Comparison of ENCODE assay signal across 13 cellular contexts in genomic region chr3:127546517-127546916, GRCh38. TPM values are rescaled to one million over a fixed set of nuclear protein-coding genes. Genes with fewer than 3 reads are reported as not detected.
DNase-seq lines count a peak whose midpoint lies in the region; ATAC-seq, FAIRE-seq and TF ChIP-seq lines count a peak whose summit lies in the region.
"Had no signal": no experiment of that assay in that cellular context is flagged by ENCODE, and none has a peak within 500 bp of the region (broad histone marks: within the 10 kb centered on the region; RNA-seq: fewer than 3 reads in every experiment).

No MANE protein-coding gene starts in this region.

- peak overlapping the region; percentile 80; the same call in 1 of the 2 replicates for H2BK12ac ChIP-seq in H1 (ENCODE audit: low read depth, low read length)

- no peaks in the 10 kb centered on the region for H3K9me3 Mint-ChIP-seq in CD4-positive, alpha-beta T cell
- H3K9me3 Mint-ChIP-seq in nephron = no peaks in the 10 kb centered on the region

- peak overlapping the region; percentile 90 for H2BK20ac ChIP-seq in H1 (ENCODE audit: low read length)

- no peak for TF ChIP-seq CTCF in CD4-positive, alpha-beta T cell (IDR thresholded peaks at IDR 0.05)
- TF ChIP-seq CTCF in H1 (IDR thresholded peaks at IDR 0.05; ENCODE audit: control extremely low read depth in 1 of 3, insufficient read depth in 1 of 3, low read depth in 1 of 3, low read length in 3 of 3) (no peak), nephron (IDR thresholded peaks at IDR 0.05; ENCODE audit: unreplicated experiment in 3 of 3) (no peak), BE2C (IDR thresholded peaks at IDR 0.05; ENCODE audit: low read depth, low read length) (no peak), SK-N-SH (IDR thresholded peaks at IDR 0.05) (no peak)

- H3K4me3 Mint-ChIP-seq in CD4-positive, alpha-beta T cell = peak overlapping the region; percentile 87
- H3K4me3 Mint-ChIP-seq in nephron = peak overlapping the region; percentile 64 to 73 (median 66)

- peak overlapping the region; percentile 75; the same call in 1 of the 2 replicates for H2BK5ac ChIP-seq in H1 (ENCODE audit: low read depth, low read length)

- DNase-seq in CD4-positive, alpha-beta T cell = no peak
- DNase-seq in H1 (ENCODE audit: low read depth in 1 of 2, low spot score in 2 of 2) (no peak), BE2C (no peak), NCI-H1105 treated with DMSO at 0.1 percent for 48 hours (lab: John Stamatoyannopoulos, UW) (no peak), SK-N-SH (no peak)
- DNase-seq: activated CD4-positive, alpha-beta T cell treated with anti-CD3 and anti-CD28 coated beads, Interleukin-2, amount 50 U/mL, for 1 hour; aorta; COR-L47; NCI-H1048 had no signal

- H3K9me3 ChIP-seq in CD4-positive, alpha-beta T cell (ENCODE audit: control insufficient read depth, low read length) = no peaks in the 10 kb centered on the region
- H3K9me3 ChIP-seq in HUES6 (ENCODE audit: control insufficient read depth, insufficient read depth, low read depth, low read length) = no peaks in the 10 kb centered on the region
- H3K9me3 ChIP-seq in H1 (ENCODE audit: insufficient read depth in 2 of 2, low read depth in 1 of 2, low read length in 1 of 2) = no peaks in the 10 kb centered on the region
- H3K9me3 ChIP-seq in BE2C = no peaks in the 10 kb centered on the region
- H3K9me3 ChIP-seq in SK-N-SH = no peaks in the 10 kb centered on the region
- H3K9me3 ChIP-seq: SJSA1 had no signal

- peak overlapping the region; percentile 42 for H3K27ac Mint-ChIP-seq in CD4-positive, alpha-beta T cell
- H3K27ac Mint-ChIP-seq in nephron = no peak overlapping the region

- no peak overlapping the region for H3K14ac ChIP-seq in H1 (ENCODE audit: insufficient read length)

- no peak overlapping the region for H3K23ac ChIP-seq in H1 (ENCODE audit: insufficient read length)

- no peak overlapping the region for H3K9ac ChIP-seq in HUES6 (ENCODE audit: low read length)
- no peak overlapping the region for H3K9ac ChIP-seq in H1 (replicated peaks in 1 of 4; ENCODE audit: extremely low read depth in 1 of 4, low read depth in 3 of 4, low read length in 3 of 4)
- no peak overlapping the region for H3K9ac ChIP-seq in SK-N-SH

- H3K9me2 ChIP-seq in SK-N-SH = no peaks in the 10 kb centered on the region

- peak overlapping the region; percentile 39 for H3K4ac ChIP-seq in H1 (replicated peaks; ENCODE audit: insufficient read length, low read depth, low read length)

- peak overlapping the region; percentile 60; the same call in 1 of the 2 replicates for H3K4me3 ChIP-seq in HUES6 (ENCODE audit: low read depth, low read length)
- H3K4me3 ChIP-seq in H1 (ENCODE audit: extremely low read depth in 1 of 4, insufficient read depth in 2 of 4, low read depth in 3 of 4, low read length in 4 of 4) = peak overlapping the region in 1 of 4 experiments; percentile 75; a peak in 1 of 8 replicates
- no peak overlapping the region for H3K4me3 ChIP-seq in BE2C (ENCODE audit: low read depth, low read length)
- H3K4me3 ChIP-seq in SK-N-SH (ENCODE audit: low read depth in 2 of 2, low read length in 1 of 2) = no peak overlapping the region
- H3K4me3 ChIP-seq: SJSA1 had no signal

- H2BK15ac ChIP-seq in H1 (ENCODE audit: low read length) = peak overlapping the region; percentile 99

- peaks cover 11% of the 10 kb centered on the region for H3K4me1 ChIP-seq in HUES6 (ENCODE audit: control insufficient read depth, insufficient read depth, low read length)
- peaks cover 0 to 11% (median 6%) of the 10 kb centered on the region in 4 experiments; a peak in 6 of 7 replicates for H3K4me1 ChIP-seq in H1 (replicated peaks in 1 of 4; ENCODE audit: control insufficient read depth in 3 of 4, insufficient read depth in 4 of 4, low read length in 3 of 4)
- H3K4me1 ChIP-seq in BE2C = peaks cover 14% of the 10 kb centered on the region
- peaks cover 0 to 40% of the 10 kb centered on the region in 2 experiments; a peak in 2 of 4 replicates for H3K4me1 ChIP-seq in SK-N-SH (ENCODE audit: control insufficient read depth in 1 of 2, insufficient read depth in 2 of 2, low read depth in 1 of 2, low read length in 1 of 2)

- H4K91ac ChIP-seq in H1 (replicated peaks; ENCODE audit: insufficient read length, low read length) = peak overlapping the region; percentile 58

- no peak overlapping the region for H3K27ac ChIP-seq in CD4-positive, alpha-beta T cell (ENCODE audit: low read depth, low read length)
- H3K27ac ChIP-seq in HUES6 (ENCODE audit: low read depth, low read length) (no peak overlapping the region), H1 (ENCODE audit: low read depth, low read length) (no peak overlapping the region), SK-N-SH (ENCODE audit: low read depth in 2 of 2, low read length in 1 of 2) (no peak overlapping the region)
- H3K27ac ChIP-seq: SJSA1 had no signal

- no peak overlapping the region for H3K56ac ChIP-seq in H1 (replicated peaks; ENCODE audit: insufficient read length, low read depth, low read length)

- TF ChIP-seq EP300 in H1 (IDR thresholded peaks at IDR 0.05; ENCODE audit: borderline replicate concordance in 1 of 2, low read depth in 2 of 2, low read length in 2 of 2) (no peak), SK-N-SH (IDR thresholded peaks at IDR 0.05; ENCODE audit: borderline replicate concordance in 1 of 2, low read depth in 1 of 2, low read length in 1 of 2) (no peak)

- H3K23me2 ChIP-seq in H1 (ENCODE audit: low read depth, low read length) = peaks cover 8% of the 10 kb centered on the region; the same call in 1 of the 2 replicates

- no peaks in the 10 kb centered on the region for H3K79me1 ChIP-seq in H1 (ENCODE audit: low read depth, low read length)

- CTCF ChIA-PET in CD4-positive, alpha-beta T cell (lab: Charles Lee) = interaction anchor here (1.9 kb wide), 1 partner anchor 52 kb away, joined by 6 read pairs; the partner anchor contains the start of gene MCM2
- CTCF ChIA-PET in H1 (lab: Charles Lee; ENCODE audit: partially characterized antibody) (interaction anchor here (0.8 to 9.0 kb wide), 17 partner anchors 9 to 1016 kb away, joined by 3 to 69 read pairs (median 4); no protein-coding TSS in a partner anchor), SK-N-SH (lab: Yijun Ruan, JAX) (interaction anchor here (0.6 to 7.5 kb wide), 22 partner anchors 10 to 1024 kb away, joined by 3 to 72 read pairs (median 6); partner anchors contain the start of gene CHST13)

- H4K20me1 ChIP-seq in H1 (replicated peaks in 1 of 2; ENCODE audit: control insufficient read depth in 1 of 2, insufficient read depth in 2 of 2, low read length in 2 of 2) (no peaks in the 10 kb centered on the region), SK-N-SH (ENCODE audit: insufficient read depth) (no peaks in the 10 kb centered on the region)

- no peaks in the 10 kb centered on the region for H3F3A ChIP-seq in SK-N-SH (replicated peaks; ENCODE audit: insufficient read depth)

- H3K4me2 ChIP-seq in H1 (ENCODE audit: insufficient read depth in 1 of 2, low read depth in 2 of 2, low read length in 2 of 2) (peak overlapping the region in 1 of 2 experiments; percentile 73; a peak in 2 of 4 replicates), SK-N-SH (no peak overlapping the region)

- POLR2A ChIA-PET in CD4-positive, alpha-beta T cell (lab: Charles Lee) = no interaction called here
- POLR2A ChIA-PET in H1 (lab: Charles Lee; ENCODE audit: partially characterized antibody) = interaction anchor here (1.4 kb wide), 1 partner anchor 25 kb away, joined by 3 read pairs; no protein-coding TSS in a partner anchor
- POLR2A ChIA-PET in SK-N-SH (lab: Yijun Ruan, JAX) = interaction anchor here (0.8 kb wide), 1 partner anchor 863 kb away, joined by 3 read pairs; no protein-coding TSS in a partner anchor

- H4K5ac ChIP-seq in H1 (ENCODE audit: insufficient read length, low read depth, low read length) = no peak overlapping the region

- no peaks in the 10 kb centered on the region for H3K36me3 ChIP-seq in HUES6 (ENCODE audit: control insufficient read depth, insufficient read depth, low read length)
- H3K36me3 ChIP-seq in H1 (ENCODE audit: control insufficient read depth in 2 of 4, insufficient read depth in 4 of 4, low read length in 3 of 4) = no peaks in the 10 kb centered on the region
- no peaks in the 10 kb centered on the region for H3K36me3 ChIP-seq in BE2C
- no peaks in the 10 kb centered on the region for H3K36me3 ChIP-seq in SK-N-SH (replicated peaks in 1 of 2; ENCODE audit: control insufficient read depth in 1 of 2, insufficient read depth in 2 of 2, low read length in 1 of 2)
- H3K36me3 ChIP-seq: SJSA1 had no signal

- peaks cover 14% of the 10 kb centered on the region for H3K4me1 Mint-ChIP-seq in CD4-positive, alpha-beta T cell (ENCODE audit: low read depth)
- peaks cover 43% of the 10 kb centered on the region for H3K4me1 Mint-ChIP-seq in nephron

- no peak overlapping the region for H2AFZ ChIP-seq in H1 (ENCODE audit: low read length)
- H2AFZ ChIP-seq in SK-N-SH (ENCODE audit: low read depth) = no peak overlapping the region

- intact Hi-C loops in CD4-positive, alpha-beta T cell (cut with DNase I, micrococcal nuclease) = loop anchor here (2.0 to 10.0 kb wide), 3 partner anchors 868 to 1412 kb away; partner anchors contain the start of gene CHST13 (in 1 of the 2)

- peak overlapping the region; percentile 40 for H2BK120ac ChIP-seq in H1 (replicated peaks; ENCODE audit: low read depth, low read length)

- H3K79me2 ChIP-seq in H1 (ENCODE audit: control insufficient read depth in 1 of 2, insufficient read depth in 2 of 2, low read length in 2 of 2) = no peaks in the 10 kb centered on the region
- H3K79me2 ChIP-seq in SK-N-SH (ENCODE audit: insufficient read depth) = no peaks in the 10 kb centered on the region

- no peaks in the 10 kb centered on the region for H3K27me3 ChIP-seq in CD4-positive, alpha-beta T cell (ENCODE audit: control insufficient read depth, insufficient read depth, low read length)
- H3K27me3 ChIP-seq in HUES6 (ENCODE audit: control insufficient read depth, insufficient read depth, low read length) (peaks cover 12% of the 10 kb centered on the region), H1 (replicated peaks in 1 of 4; ENCODE audit: control insufficient read depth in 3 of 4, extremely low read depth in 1 of 4, insufficient read depth in 3 of 4, low read length in 3 of 4) (peaks cover 0 to 3% (median 0%) of the 10 kb centered on the region in 4 experiments; a peak in 2 of 7 replicates), BE2C (no peaks in the 10 kb centered on the region), SK-N-SH (ENCODE audit: insufficient read depth) (no peaks in the 10 kb centered on the region)
- H3K27me3 ChIP-seq: SJSA1 had no signal

- H3K27me3 Mint-ChIP-seq in CD4-positive, alpha-beta T cell = peaks cover 3% of the 10 kb centered on the region
- peaks cover 9% of the 10 kb centered on the region for H3K27me3 Mint-ChIP-seq in nephron (ENCODE audit: low read depth)

- no peak overlapping the region for H4K8ac ChIP-seq in H1 (ENCODE audit: extremely low read depth, insufficient read depth, low read length)

- TF ChIP-seq POLR2A in H1 (IDR thresholded peaks at IDR 0.05; ENCODE audit: control extremely low read depth in 1 of 2, low read depth in 2 of 2, low read length in 2 of 2) = no peak

- ATAC-seq in CD4-positive, alpha-beta T cell (ENCODE audit: poor library complexity) = no peak
- ATAC-seq in GM18873 (IDR thresholded peaks at IDR 0.05; ENCODE audit: low FRiP score, unreplicated experiment) = no peak

- peak overlapping the region; percentile 71 for H3K18ac ChIP-seq in H1 (ENCODE audit: extremely low read depth, low read length)

- FAIRE-seq in H1 (lab: Jason Lieb, UNC) = no peak

- no peaks in the 10 kb centered on the region for H3K36me3 Mint-ChIP-seq in CD4-positive, alpha-beta T cell (ENCODE audit: low read depth)
- no peaks in the 10 kb centered on the region for H3K36me3 Mint-ChIP-seq in nephron (ENCODE audit: low read depth)

- H2AK5ac ChIP-seq in H1 (ENCODE audit: low read depth, low read length) = peak overlapping the region; percentile 78; the same call in 1 of the 2 replicates

- TF ChIP-seq RAD21 in H1 (IDR thresholded peaks at IDR 0.05 in 1 of 2, conservative IDR thresholded peaks at IDR 0.05 in 1 of 2; ENCODE audit: low read depth in 2 of 2, low read length in 2 of 2) (no peak), SK-N-SH (IDR thresholded peaks at IDR 0.05; ENCODE audit: low read length) (no peak)

- WGBS in H1 (ENCODE audit: extremely low coverage in 1 of 2, insufficient coverage in 1 of 2, insufficient read length in 1 of 2, insufficient replicate concordance in 2 of 2, low coverage in 1 of 2, low lambda C conversion rate in 2 of 2, missing lambda C conversion rate in 1 of 2), 2 experiments = 78% methylated on average over 6 of the region's 6 CpGs; no CpG with 5 or more reads in 1 of the 2 experiments
- 89% methylated on average over 6 of the region's 6 CpGs for WGBS in SK-N-SH (ENCODE audit: low lambda C conversion rate)

RNA-seq across cellular contexts. Expression of gene TPRA1, which starts 44.0 kb away (rescaled TPM):
- total RNA-seq in CD4-positive, alpha-beta T cell = 1 to 10 TPM; 7.5 to 7.8 TPM
- 17.9 and 18.8 TPM in 2 replicates for total RNA-seq in H1 (2021; fragmentation: NEBNext Ultra II Directional; extraction: Animal tissue kit (Norgen Biotek cat#: 25700))
- 38.5 and 40.4 TPM in 2 replicates for polyA plus RNA-seq in H1 (2011; rRNA removed)
- 26.2 TPM for polyA plus RNA-seq in H1 (2011; cell fraction: cytosol; rRNA removed)
- polyA plus RNA-seq in H1 (2011; cell fraction: nucleus; rRNA removed) = 44.8 TPM
- polyA plus RNA-seq in H1 (2012, experiment 1 of 2) = 13.6 to 21.6 TPM (median 19.1 TPM) in 4 replicates
- polyA plus RNA-seq in H1 (2012, experiment 2 of 2) = 22.5 TPM
- 16.6 TPM for polyA plus RNA-seq in H1 (2013, experiment 1 of 2)
- polyA plus RNA-seq in H1 (2013, experiment 2 of 2) = 17.0 TPM
- 17.8 and 25.6 TPM in 2 replicates for polyA minus RNA-seq in H1 (2011; rRNA and poly(A)+ RNA removed)
- 13.9 TPM for polyA minus RNA-seq in H1 (2011; cell fraction: cytosol; rRNA and poly(A)+ RNA removed)
- 13.7 TPM for polyA minus RNA-seq in H1 (2011; cell fraction: nucleus; rRNA and poly(A)+ RNA removed)
- 64.6 TPM for polyA plus RNA-seq in BE2C (2012; ENCODE audit: insufficient read depth, insufficient read length, low read depth)
- polyA plus RNA-seq in SK-N-SH (2012; rRNA removed) = 26.3 and 31.6 TPM in 2 replicates
- polyA plus RNA-seq in SK-N-SH (2012; cell fraction: cytosol; rRNA removed) = 11.8 and 18.8 TPM in 2 replicates
- polyA plus RNA-seq in SK-N-SH (2012; cell fraction: nucleus; rRNA removed) = 41.2 and 42.1 TPM in 2 replicates

RNA-seq across cellular contexts. Expression of gene MCM2, which starts 51.7 kb away (rescaled TPM):
- total RNA-seq in CD4-positive, alpha-beta T cell = 10 to 100 TPM; 10.1 to 12.2 TPM
- 147 and 152 TPM in 2 replicates for total RNA-seq in H1 (2021; fragmentation: NEBNext Ultra II Directional; extraction: Animal tissue kit (Norgen Biotek cat#: 25700))
- polyA plus RNA-seq in H1 (2011; rRNA removed) (198 and 219 TPM in 2 replicates), SK-N-SH (2012; rRNA removed) (39.8 and 56.9 TPM in 2 replicates)
- 192 TPM for polyA plus RNA-seq in H1 (2011; cell fraction: cytosol; rRNA removed)
- polyA plus RNA-seq in H1 (2011; cell fraction: nucleus; rRNA removed) = 281 TPM
- polyA plus RNA-seq in H1 (2012, experiment 1 of 2) = 113 to 163 TPM (median 157 TPM) in 4 replicates
- 121 TPM for polyA plus RNA-seq in H1 (2012, experiment 2 of 2)
- 66.3 TPM for polyA plus RNA-seq in H1 (2013, experiment 1 of 2)
- polyA plus RNA-seq in H1 (2013, experiment 2 of 2) = 61.3 TPM
- 251 and 304 TPM in 2 replicates for polyA minus RNA-seq in H1 (2011; rRNA and poly(A)+ RNA removed)
- polyA minus RNA-seq in H1 (2011; cell fraction: cytosol; rRNA and poly(A)+ RNA removed) = 156 TPM
- 124 TPM for polyA minus RNA-seq in H1 (2011; cell fraction: nucleus; rRNA and poly(A)+ RNA removed)
- 39.5 TPM for polyA plus RNA-seq in BE2C (2012; ENCODE audit: insufficient read depth, insufficient read length, low read depth)
- 18.6 and 29.9 TPM in 2 replicates for polyA plus RNA-seq in SK-N-SH (2012; cell fraction: cytosol; rRNA removed)
- polyA plus RNA-seq in SK-N-SH (2012; cell fraction: nucleus; rRNA removed) = 36.3 and 41.6 TPM in 2 replicates

Comparison
In these comparisons a context has a peak if more than half of its experiments do, and no peak if none do; other contexts are left out.
1. RNA of gene MCM2, which starts 51.7 kb away (total RNA-seq): 147 to 152 TPM in H1; 10.1 to 12.2 TPM in CD4-positive, alpha-beta T cell; every median in the first group is over 10 times any median in the second.